ENCODE assay signal across 24 cellular contexts in genomic region chr1:245283001-245283400, GRCh38.
A peak's percentile ranks its signal among the peaks of the same experiment; 100 is the strongest.
DNase-seq lines count a peak whose midpoint lies in the region; ATAC-seq, FAIRE-seq and TF ChIP-seq lines count a peak whose summit lies in the region.
"Had no signal": no experiment of that assay in that cellular context is flagged by ENCODE, and none has a peak within 500 bp of the region (broad histone marks: within the 10 kb centered on the region; RNA-seq: fewer than 3 reads in every experiment).

No MANE protein-coding gene starts in this region.

- peaks cover 8% of the 10 kb centered on the region for H3K36me3 Mint-ChIP-seq in neural progenitor cell
- H3K36me3 Mint-ChIP-seq: CD8-positive, alpha-beta T cell had no signal

- WGBS in H1 (ENCODE audit: extremely low coverage in 1 of 2, insufficient coverage in 1 of 2, insufficient read length in 1 of 2, insufficient replicate concordance in 2 of 2, low coverage in 1 of 2, low lambda C conversion rate in 2 of 2, missing lambda C conversion rate in 1 of 2), 2 experiments, result 94% methylated on average over 7 of the region's 12 CpGs; no CpG with 5 or more reads in 1 of the 2 experiments
- 97% methylated on average over 12 of the region's 12 CpGs for WGBS in esophagus muscularis mucosa
- WGBS in ovary, 3 donors, result 96 to 97% (median 96%) methylated on average over 12 of the region's 12 CpGs
- WGBS in suprapubic skin, result 98% methylated on average over 12 of the region's 12 CpGs

- TF ChIP-seq CTCF in H1 (IDR thresholded peaks at IDR 0.05; ENCODE audit: control extremely low read depth in 1 of 3, insufficient read depth in 1 of 3, low read depth in 1 of 3, low read length in 3 of 3) (no peak), esophagus muscularis mucosa (IDR thresholded peaks at IDR 0.05) (no peak), neural progenitor cell (IDR thresholded peaks at IDR 0.05) (no peak), ovary (IDR thresholded peaks at IDR 0.05) (no peak), suprapubic skin (IDR thresholded peaks at IDR 0.05) (no peak)

- H3K4me2 ChIP-seq in H1 (ENCODE audit: insufficient read depth in 1 of 2, low read depth in 2 of 2, low read length in 2 of 2) (no peak overlapping the region), neural progenitor cell (no peak overlapping the region)
- H3K4me2 ChIP-seq: A549; BLaER1 treated with 17β-estradiol and CSF1 and Interleukin-3, amounts not matched to agents 10 nM and 100 nM had no signal

- no peak overlapping the region for H3K23ac ChIP-seq in H1 (ENCODE audit: insufficient read length)

- peak overlapping the region; percentile 19 for H4K91ac ChIP-seq in H1 (replicated peaks; ENCODE audit: insufficient read length, low read length)

- no peak overlapping the region for H4K5ac ChIP-seq in H1 (ENCODE audit: insufficient read length, low read depth, low read length)

- no peaks in the 10 kb centered on the region for H4K20me1 ChIP-seq in H1 (replicated peaks in 1 of 2; ENCODE audit: control insufficient read depth in 1 of 2, insufficient read depth in 2 of 2, low read length in 2 of 2)
- H4K20me1 ChIP-seq in neural progenitor cell (ENCODE audit: low read depth), result no peaks in the 10 kb centered on the region
- H4K20me1 ChIP-seq: BLaER1 treated with 17β-estradiol and CSF1 and Interleukin-3, amounts not matched to agents 10 nM and 100 nM had no signal

- no peak overlapping the region for H2BK120ac ChIP-seq in H1 (replicated peaks; ENCODE audit: low read depth, low read length)

- no peak overlapping the region for H2BK5ac ChIP-seq in H1 (ENCODE audit: low read depth, low read length)

- no peak overlapping the region for H2AK5ac ChIP-seq in H1 (ENCODE audit: low read depth, low read length)

- 0 out of 2 replicates have a peak overlapping the region, but pooled peaks have one; percentile 3 for H2BK12ac ChIP-seq in H1 (ENCODE audit: low read depth, low read length)

- no peak overlapping the region for H2AFZ ChIP-seq in H1 (ENCODE audit: low read length)
- no peak overlapping the region for H2AFZ ChIP-seq in neural progenitor cell (replicated peaks)

- no peak overlapping the region for H3K4me3 ChIP-seq in H1 (ENCODE audit: extremely low read depth in 1 of 4, insufficient read depth in 2 of 4, low read depth in 3 of 4, low read length in 4 of 4)
- H3K4me3 ChIP-seq in esophagus muscularis mucosa, result no peak overlapping the region
- H3K4me3 ChIP-seq in neural progenitor cell, result no peak overlapping the region
- H3K4me3 ChIP-seq in ovary, result no peak overlapping the region
- no peak overlapping the region for H3K4me3 ChIP-seq in suprapubic skin
- H3K4me3 ChIP-seq: A549; BLaER1 treated with 17β-estradiol and CSF1 and Interleukin-3, amounts not matched to agents 10 nM and 100 nM; GM12878 had no signal

- H3K9me3 ChIP-seq in H1 (ENCODE audit: insufficient read depth in 2 of 2, low read depth in 1 of 2, low read length in 1 of 2), result peaks cover 0 to 3% of the 10 kb centered on the region in 2 experiments; a peak in 1 of 4 replicates
- H3K9me3 ChIP-seq in esophagus muscularis mucosa, result peaks cover 0 to 7% (median 0%) of the 10 kb centered on the region in 4 donors
- no peaks in the 10 kb centered on the region for H3K9me3 ChIP-seq in neural progenitor cell (ENCODE audit: low read depth)
- no peaks in the 10 kb centered on the region for H3K9me3 ChIP-seq in ovary
- no peaks in the 10 kb centered on the region for H3K9me3 ChIP-seq in suprapubic skin
- H3K9me3 ChIP-seq: A549, Caco-2 had no signal

- TF ChIP-seq POLR2A in H1 (IDR thresholded peaks at IDR 0.05; ENCODE audit: control extremely low read depth in 1 of 2, low read depth in 2 of 2, low read length in 2 of 2) (no peak), esophagus muscularis mucosa (IDR thresholded peaks at IDR 0.05; ENCODE audit: low read depth) (no peak), ovary (IDR thresholded peaks at IDR 0.05) (no peak), suprapubic skin (IDR thresholded peaks at IDR 0.05) (no peak)

- no peaks in the 10 kb centered on the region for H3K23me2 ChIP-seq in H1 (ENCODE audit: low read depth, low read length)

- no peak for TF ChIP-seq RAD21 in H1 (IDR thresholded peaks at IDR 0.05 in 1 of 2, conservative IDR thresholded peaks at IDR 0.05 in 1 of 2; ENCODE audit: low read depth in 2 of 2, low read length in 2 of 2)

- POLR2A ChIA-PET in H1 (lab: Charles Lee; ENCODE audit: partially characterized antibody), result no interaction called here

- no peak overlapping the region for H2BK15ac ChIP-seq in H1 (ENCODE audit: low read length)

- H3K79me2 ChIP-seq in H1 (ENCODE audit: control insufficient read depth in 1 of 2, insufficient read depth in 2 of 2, low read length in 2 of 2) (no peaks in the 10 kb centered on the region), neural progenitor cell (ENCODE audit: low read depth) (no peaks in the 10 kb centered on the region)

- H3K36me3 ChIP-seq in H1 (ENCODE audit: control insufficient read depth in 2 of 4, insufficient read depth in 4 of 4, low read length in 3 of 4), result no peaks in the 10 kb centered on the region
- H3K36me3 ChIP-seq in esophagus muscularis mucosa, result no peaks in the 10 kb centered on the region
- no peaks in the 10 kb centered on the region for H3K36me3 ChIP-seq in neural progenitor cell
- H3K36me3 ChIP-seq in ovary, result no peaks in the 10 kb centered on the region
- H3K36me3 ChIP-seq in suprapubic skin, result no peaks in the 10 kb centered on the region
- H3K36me3 ChIP-seq: BLaER1 treated with 17β-estradiol and CSF1 and Interleukin-3, amounts not matched to agents 10 nM and 100 nM had no signal

- peaks cover 4% of the 10 kb centered on the region for H3K4me1 Mint-ChIP-seq in neural progenitor cell
- H3K4me1 Mint-ChIP-seq: B cell had no signal

- CTCF ChIA-PET in H1 (lab: Charles Lee; ENCODE audit: partially characterized antibody), result interaction anchor here (0.8 to 1.1 kb wide), 2 partner anchors 9 to 28 kb away, joined by 3 to 4 read pairs; no protein-coding TSS in a partner anchor

- H3K27ac ChIP-seq in H1 (ENCODE audit: low read depth, low read length) (no peak overlapping the region), esophagus muscularis mucosa (replicated peaks in 1 of 4) (no peak overlapping the region), neural progenitor cell (no peak overlapping the region), ovary (no peak overlapping the region), suprapubic skin (no peak overlapping the region)
- H3K27ac ChIP-seq: 22Rv1; A549; BLaER1 treated with 17β-estradiol and CSF1 and Interleukin-3, amounts not matched to agents 10 nM and 100 nM; C4-2B had no signal

- H3K9ac ChIP-seq in H1 (replicated peaks in 1 of 4; ENCODE audit: extremely low read depth in 1 of 4, low read depth in 3 of 4, low read length in 3 of 4) (no peak overlapping the region), neural progenitor cell (no peak overlapping the region)
- H3K9ac ChIP-seq: BLaER1 treated with 17β-estradiol and CSF1 and Interleukin-3, amounts not matched to agents 10 nM and 100 nM had no signal

- intact Hi-C loops in esophagus muscularis mucosa (cut with DNase I), result no loop called here
- intact Hi-C loops in ovary (cut with DNase I), result no loop called here
- intact Hi-C loops in Right ventricle myocardium inferior (cut with DNase I), result no loop called here

- TF ChIP-seq EP300 in H1 (IDR thresholded peaks at IDR 0.05; ENCODE audit: borderline replicate concordance in 1 of 2, low read depth in 2 of 2, low read length in 2 of 2) (no peak), esophagus muscularis mucosa (IDR thresholded peaks at IDR 0.05) (no peak), ovary (IDR thresholded peaks at IDR 0.05) (no peak), suprapubic skin (IDR thresholded peaks at IDR 0.05) (no peak)

- no peak overlapping the region for H3K4ac ChIP-seq in H1 (replicated peaks; ENCODE audit: insufficient read length, low read depth, low read length)

- H3F3A ChIP-seq in neural progenitor cell (ENCODE audit: low read depth), result no peaks in the 10 kb centered on the region

- no peak overlapping the region for H4K8ac ChIP-seq in H1 (ENCODE audit: extremely low read depth, insufficient read depth, low read length)

- H3K79me1 ChIP-seq in H1 (ENCODE audit: low read depth, low read length), result no peaks in the 10 kb centered on the region

- no peaks in the 10 kb centered on the region for H3K27me3 Mint-ChIP-seq in neural progenitor cell (ENCODE audit: insufficient read depth, low read depth)

- no peak overlapping the region for H3K18ac ChIP-seq in H1 (ENCODE audit: extremely low read depth, low read length)

- peaks cover 8% of the 10 kb centered on the region for H3K9me3 Mint-ChIP-seq in neural progenitor cell
- H3K9me3 Mint-ChIP-seq: CD8-positive, alpha-beta T cell had no signal

- H3K4me1 ChIP-seq in H1 (replicated peaks in 1 of 4; ENCODE audit: control insufficient read depth in 3 of 4, insufficient read depth in 4 of 4, low read length in 3 of 4), result no peaks in the 10 kb centered on the region
- H3K4me1 ChIP-seq in esophagus muscularis mucosa, result no peaks in the 10 kb centered on the region
- H3K4me1 ChIP-seq in neural progenitor cell, result peaks cover 5% of the 10 kb centered on the region
- no peaks in the 10 kb centered on the region for H3K4me1 ChIP-seq in ovary (ENCODE audit: insufficient read depth)
- no peaks in the 10 kb centered on the region for H3K4me1 ChIP-seq in suprapubic skin
- H3K4me1 ChIP-seq: A549; BLaER1 treated with 17β-estradiol and CSF1 and Interleukin-3, amounts not matched to agents 10 nM and 100 nM; Caco-2 had no signal

- ATAC-seq in GM21381 (IDR thresholded peaks at IDR 0.05; ENCODE audit: unreplicated experiment) (no peak), Right ventricle myocardium inferior (no peak)
- ATAC-seq: A549; CD8-positive, alpha-beta T cell; GM12878 had no signal

- DNase-seq in ELF-1 (ENCODE audit: low read depth, low spot score) (peak; percentile 60), H1 (ENCODE audit: low read depth in 1 of 2, low spot score in 2 of 2) (no peak), esophagus muscularis mucosa (ENCODE audit: extremely low spot score) (peak; percentile 87), neural progenitor cell (ENCODE audit: low spot score) (no peak), ovary (no peak), Right ventricle myocardium inferior (ENCODE audit: missing footprints) (no peak), suprapubic skin (ENCODE audit: low spot score in 2 of 2) (no peak)
- DNase-seq: AML-193; Caco-2; Calu3; CD4-positive, alpha-beta T cell; CD8-positive, alpha-beta T cell; DMS79 treated with DMSO at 0.1 percent for 48 hours; GDM1 had no signal

- no peak overlapping the region for H3K4me3 Mint-ChIP-seq in neural progenitor cell
- H3K4me3 Mint-ChIP-seq: B cell; CD4-positive, alpha-beta T cell; CD8-positive, alpha-beta T cell had no signal

- H3K14ac ChIP-seq in H1 (ENCODE audit: insufficient read length), result no peak overlapping the region

- H3K27me3 ChIP-seq in H1 (replicated peaks in 1 of 4; ENCODE audit: control insufficient read depth in 3 of 4, extremely low read depth in 1 of 4, insufficient read depth in 3 of 4, low read length in 3 of 4), result no peaks in the 10 kb centered on the region
- no peaks in the 10 kb centered on the region for H3K27me3 ChIP-seq in esophagus muscularis mucosa
- H3K27me3 ChIP-seq in neural progenitor cell, result no peaks in the 10 kb centered on the region
- H3K27me3 ChIP-seq in ovary, result no peaks in the 10 kb centered on the region
- no peaks in the 10 kb centered on the region for H3K27me3 ChIP-seq in suprapubic skin

- FAIRE-seq in H1 (lab: Jason Lieb, UNC), result no peak
- FAIRE-seq: A549, D721Med, GM12878, GM12892, GM18507 had no signal

- no peak overlapping the region for H3K56ac ChIP-seq in H1 (replicated peaks; ENCODE audit: insufficient read length, low read depth, low read length)

- no peak overlapping the region for H2BK20ac ChIP-seq in H1 (ENCODE audit: low read length)

- peak overlapping the region; percentile 58 for H3K27ac Mint-ChIP-seq in neural progenitor cell
- H3K27ac Mint-ChIP-seq: B cell; CD4-positive, alpha-beta T cell; CD8-positive, alpha-beta T cell had no signal

Comparison
In these comparisons a context has a peak if more than half of its experiments do, and no peak if none do; other contexts are left out.
1. DNase-seq: peak in ELF-1 (single experiment) and esophagus muscularis mucosa (single experiment); none in H1 (0 of 2), neural progenitor cell (single experiment), ovary (0 of 5), Right ventricle myocardium inferior (single experiment) and suprapubic skin (0 of 2).